In the genomic region with DNA sequence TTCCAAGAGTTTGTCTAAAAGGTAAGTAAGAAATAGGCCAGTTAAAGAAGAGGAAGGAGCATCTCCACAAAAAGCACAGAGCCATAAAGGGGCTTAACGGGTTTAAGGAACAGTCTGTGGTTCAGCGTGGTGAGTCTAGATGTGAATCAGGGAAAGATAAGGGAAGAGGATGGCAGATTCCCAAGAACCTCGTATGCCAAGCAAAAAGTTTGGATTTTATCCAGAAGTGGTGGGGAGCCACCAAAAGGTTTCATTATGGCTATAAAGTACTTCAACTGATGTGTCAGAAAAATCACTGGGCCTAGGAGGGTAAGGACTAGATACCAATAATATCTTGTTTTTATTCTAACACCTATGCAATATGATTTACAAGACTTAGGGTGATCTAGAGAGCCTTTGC, we compare ENCODE assay signal across 22 cellular contexts.
DNase-seq lines count a peak whose midpoint lies in the region; ATAC-seq and TF ChIP-seq lines count a peak whose summit lies in the region.
"Had no signal": no experiment of that assay in that cellular context is flagged by ENCODE, and none has a peak within 500 bp of the region (broad histone marks: within the 10 kb centered on the region; RNA-seq: fewer than 3 reads in every experiment).

No MANE protein-coding gene starts in this region.

- WGBS in smooth muscle cell (ENCODE audit: low lambda C conversion rate): 36% methylated on average over 3 of the region's 3 CpGs
- 21% methylated on average over 3 of the region's 3 CpGs for WGBS in prostate gland

- no peaks in the 10 kb centered on the region for H3F3A ChIP-seq in smooth muscle cell (ENCODE audit: low read depth)

- no peak for TF ChIP-seq CTCF in smooth muscle cell (IDR thresholded peaks at IDR 0.05; ENCODE audit: borderline replicate concordance, insufficient read depth, poor library complexity, severe bottlenecking)
- TF ChIP-seq CTCF in prostate gland (IDR thresholded peaks at IDR 0.05): no peak

- intact Hi-C loops in prostate gland (cut with DNase I): no loop called here

- no peak for ATAC-seq in HG02642 (IDR thresholded peaks at IDR 0.05; ENCODE audit: poor library complexity, unreplicated experiment)
- ATAC-seq: GM12878 had no signal

- H3K79me2 ChIP-seq in smooth muscle cell (ENCODE audit: low read depth): no peaks in the 10 kb centered on the region

- H3K36me3 ChIP-seq in smooth muscle cell (ENCODE audit: low read depth) (no peaks in the 10 kb centered on the region), prostate gland (no peaks in the 10 kb centered on the region)
- H3K36me3 ChIP-seq: BE2C, BLaER1 had no signal

- in situ Hi-C loops in G401 (cut with HindIII; ENCODE audit: low sequenced_read_pairs): no loop called here

- H2AFZ ChIP-seq in smooth muscle cell (ENCODE audit: low read depth): no peak overlapping the region

- H3K4me2 ChIP-seq in smooth muscle cell: no peak overlapping the region
- H3K4me2 ChIP-seq: BLaER1 had no signal

- peak overlapping the region; percentile 55 for H3K27ac ChIP-seq in smooth muscle cell (ENCODE audit: low read depth)
- no peak overlapping the region for H3K27ac ChIP-seq in prostate gland
- H3K27ac ChIP-seq: BLaER1 had no signal

- DNase-seq in Daoy (ENCODE audit: low read depth) (peak; percentile 3), G401 (ENCODE audit: low spot score) (peak; percentile 86), cerebellar cortex (ENCODE audit: low spot score) (peak; percentile 81), smooth muscle cell (lab: John Stamatoyannopoulos, UW; ENCODE audit: unreplicated experiment) (no peak), NAMALWA (ENCODE audit: low spot score) (no peak), prostate gland (ENCODE audit: low spot score) (no peak)
- DNase-seq: 8988T; ACHN; BE2C; CD4-positive, alpha-beta memory T cell; CD4-positive, CD25-positive, alpha-beta regulatory T cell; CD8-positive, alpha-beta memory T cell; COR-L47; DMS 273 treated with DMSO at 0.1 percent for 48 hours; DMS153; DMS53; DMS79; DND-41; GDM1 had no signal

- no peak overlapping the region for H3K4me3 ChIP-seq in smooth muscle cell
- H3K4me3 ChIP-seq in prostate gland: no peak overlapping the region
- H3K4me3 ChIP-seq: BLaER1, GM12878 had no signal

- H3K9me3 ChIP-seq in smooth muscle cell (replicated peaks; ENCODE audit: low read depth): no peaks in the 10 kb centered on the region
- H3K9me3 ChIP-seq in prostate gland: no peaks in the 10 kb centered on the region
- H3K9me3 ChIP-seq: BE2C, BLaER1 had no signal

- H3K4me1 ChIP-seq in smooth muscle cell (ENCODE audit: low read depth) (no peaks in the 10 kb centered on the region), prostate gland (replicated peaks) (no peaks in the 10 kb centered on the region)
- H3K4me1 ChIP-seq: BE2C, BLaER1 had no signal

- no peak for TF ChIP-seq POLR2A in prostate gland (IDR thresholded peaks at IDR 0.05)

- no peaks in the 10 kb centered on the region for H4K20me1 ChIP-seq in smooth muscle cell (ENCODE audit: low read depth)
- H4K20me1 ChIP-seq: BLaER1 had no signal

- H3K9ac ChIP-seq in smooth muscle cell (ENCODE audit: low read depth): no peak overlapping the region
- H3K9ac ChIP-seq: BLaER1 had no signal

- H3K27me3 ChIP-seq in smooth muscle cell (ENCODE audit: low read depth): no peaks in the 10 kb centered on the region
- H3K27me3 ChIP-seq in prostate gland (replicated peaks; ENCODE audit: insufficient read depth): no peaks in the 10 kb centered on the region
- H3K27me3 ChIP-seq: BE2C, BLaER1 had no signal

Comparison
In these comparisons a context has a peak if more than half of its experiments do, and no peak if none do; other contexts are left out.
1. DNase-seq: peak in Daoy (single experiment), G401 (single experiment) and cerebellar cortex (single experiment); none in smooth muscle cell (single experiment), NAMALWA (single experiment) and prostate gland (single experiment).